In genomic region chr2:239468491-239469017, GRCh38 we compare ENCODE assay signal across 21 cellular contexts.
A peak's percentile ranks its signal among the peaks of the same experiment; 100 is the strongest.
DNase-seq lines count a peak whose midpoint lies in the region; ATAC-seq and TF ChIP-seq lines count a peak whose summit lies in the region.
"Had no signal": no experiment of that assay in that cellular context is flagged by ENCODE, and none has a peak within 500 bp of the region (broad histone marks: within the 10 kb centered on the region; RNA-seq: fewer than 3 reads in every experiment).

No MANE protein-coding gene starts in this region.

- H3K14ac ChIP-seq in H9 (ENCODE audit: insufficient read depth, low read length) (no peak overlapping the region), neuronal stem cell (ENCODE audit: low read length) (no peak overlapping the region)

- H3K36me3 Mint-ChIP-seq in H9 (ENCODE audit: insufficient read depth in 1 of 3, low read depth in 3 of 3): peaks cover 0 to 3% (median 2%) of the 10 kb centered on the region in 3 experiments; a peak in 3 of 7 replicates
- H3K36me3 Mint-ChIP-seq in activated naive CD4-positive, alpha-beta T cell treated with anti-CD3 and anti-CD28 coated beads, Interleukin-2, amount 10 ng/mL, durations not matched to agents 7 days and 5 days: no peaks in the 10 kb centered on the region

- no peak overlapping the region for H2BK12ac ChIP-seq in H9 (ENCODE audit: insufficient read length, low read depth, low read length)
- H2BK12ac ChIP-seq in neuronal stem cell (ENCODE audit: low read length): no peak overlapping the region

- H3K4me1 ChIP-seq in H9 (ENCODE audit: insufficient read depth, low read length) (no peaks in the 10 kb centered on the region), RWPE2 (ENCODE audit: insufficient read depth, poor library complexity, severe bottlenecking) (peaks cover 7% of the 10 kb centered on the region), neuronal stem cell (ENCODE audit: control insufficient read depth in 2 of 2, insufficient read depth in 1 of 2, low read depth in 1 of 2, low read length in 2 of 2) (peaks cover 0 to 13% of the 10 kb centered on the region in 2 donors), spleen (peaks cover 0 to 22% (median 6%) of the 10 kb centered on the region in 6 donors), gastrocnemius medialis (peaks cover 7% of the 10 kb centered on the region in 2 donors)
- H3K4me1 ChIP-seq: SJSA1 had no signal

- H3K4me3 ChIP-seq in RWPE2 (ENCODE audit: severe bottlenecking) (no peak overlapping the region), neuronal stem cell (ENCODE audit: low read length in 2 of 2) (no peak overlapping the region), spleen (no peak overlapping the region), gastrocnemius medialis (no peak overlapping the region)
- H3K4me3 ChIP-seq: GM23338, SJSA1 had no signal

- H2BK20ac ChIP-seq in H9 (ENCODE audit: low read depth, low read length, poor library complexity, severe bottlenecking): no peak overlapping the region

- no peak overlapping the region for H3K27ac ChIP-seq in H9 (ENCODE audit: insufficient read length, low read depth, low read length)
- H3K27ac ChIP-seq in RWPE2 (ENCODE audit: poor library complexity, severe bottlenecking): no peak overlapping the region
- no peak overlapping the region for H3K27ac ChIP-seq in neuronal stem cell (replicated peaks; ENCODE audit: low read length)
- H3K27ac ChIP-seq in spleen: no peak overlapping the region
- no peak overlapping the region for H3K27ac ChIP-seq in gastrocnemius medialis
- H3K27ac ChIP-seq: SJSA1 had no signal

- H3K18ac ChIP-seq in H9 (ENCODE audit: insufficient read length, low read depth, low read length) (no peak overlapping the region), neuronal stem cell (ENCODE audit: low read length) (no peak overlapping the region)

- TF ChIP-seq POLR2A in spleen (IDR thresholded peaks at IDR 0.05) (no peak), gastrocnemius medialis (IDR thresholded peaks at IDR 0.05) (no peak)

- no CpG with 5 or more reads among the region's 8 CpGs for WGBS in H9 (ENCODE audit: extremely low coverage, insufficient read length, low lambda C conversion rate)
- WGBS in neuronal stem cell (ENCODE audit: extremely low coverage in 2 of 2, insufficient read length in 2 of 2, insufficient replicate concordance in 1 of 2), 2 donors: no CpG with 5 or more reads among the region's 8 CpGs
- WGBS in spleen, 5 donors: 86 to 98% (median 91%) methylated on average over 5 to 8 of the region's 8 CpGs

- H4K91ac ChIP-seq in H9 (ENCODE audit: insufficient read length, low read depth, low read length) (no peak overlapping the region), neuronal stem cell (ENCODE audit: low read depth, low read length, poor library complexity) (peak overlapping the region; percentile 9)

- in situ Hi-C loops in gastrocnemius medialis (cut with MboI; ENCODE audit: low sequenced_read_pairs in 4 of 4): no loop called here

- H3K36me3 ChIP-seq in RWPE2 (ENCODE audit: low read depth) (no peaks in the 10 kb centered on the region), neuronal stem cell (replicated peaks in 1 of 2; ENCODE audit: control insufficient read depth in 2 of 2, insufficient read depth in 2 of 2, low read length in 2 of 2) (no peaks in the 10 kb centered on the region), spleen (no peaks in the 10 kb centered on the region), gastrocnemius medialis (no peaks in the 10 kb centered on the region)
- H3K36me3 ChIP-seq: SJSA1 had no signal

- peaks cover 11 to 12% of the 10 kb centered on the region in 2 experiments; a peak in 4 of 5 replicates for H3K9me3 Mint-ChIP-seq in H9
- H3K9me3 Mint-ChIP-seq in activated naive CD4-positive, alpha-beta T cell treated with anti-CD3 and anti-CD28 coated beads, Interleukin-2, amount 10 ng/mL, durations not matched to agents 7 days and 5 days: no peaks in the 10 kb centered on the region
- H3K9me3 Mint-ChIP-seq: CD4-positive, alpha-beta T cell had no signal

- CTCF ChIA-PET in activated naive CD4-positive, alpha-beta T cell treated with anti-CD3 and anti-CD28 coated beads, Interleukin-2, amount 10 ng/mL, durations not matched to agents 7 days and 5 days (lab: Charles Lee): no interaction called here

- H2BK15ac ChIP-seq in H9 (ENCODE audit: low read depth, low read length) (no peak overlapping the region), neuronal stem cell (ENCODE audit: low read length) (no peak overlapping the region)

- H3K79me2 ChIP-seq in H9 (ENCODE audit: insufficient read depth, low read length): no peaks in the 10 kb centered on the region; the same call in 1 of the 2 replicates

- no peak overlapping the region for H3K4ac ChIP-seq in H9 (ENCODE audit: low read depth, low read length)
- H3K4ac ChIP-seq in neuronal stem cell (ENCODE audit: low read length): no peak overlapping the region

- no peaks in the 10 kb centered on the region for H3K9me3 ChIP-seq in H9 (ENCODE audit: control insufficient read depth, low read depth, low read length)
- H3K9me3 ChIP-seq in RWPE2 (ENCODE audit: severe bottlenecking): no peaks in the 10 kb centered on the region
- H3K9me3 ChIP-seq in neuronal stem cell (replicated peaks in 1 of 2; ENCODE audit: control insufficient read depth in 2 of 2, insufficient read depth in 1 of 2, low read depth in 1 of 2, low read length in 2 of 2): peaks cover 0 to 13% of the 10 kb centered on the region in 2 donors
- no peaks in the 10 kb centered on the region for H3K9me3 ChIP-seq in spleen
- no peaks in the 10 kb centered on the region for H3K9me3 ChIP-seq in gastrocnemius medialis
- H3K9me3 ChIP-seq: SJSA1 had no signal

- H2AFZ ChIP-seq in H9 (ENCODE audit: low read length): no peak overlapping the region
- H2AFZ ChIP-seq in neuronal stem cell (ENCODE audit: low read length): no peak overlapping the region
- H2AFZ ChIP-seq: GM23338 had no signal

- H4K5ac ChIP-seq in H9 (ENCODE audit: insufficient read length, low read depth, low read length): no peak overlapping the region

- peak; percentile 11 for DNase-seq in H9
- DNase-seq in RWPE2 (ENCODE audit: low spot score): peak; percentile 35
- DNase-seq in neuronal stem cell (ENCODE audit: low spot score): no peak
- peak; percentile 51 for DNase-seq in spleen
- no peak for DNase-seq in activated naive CD4-positive, alpha-beta T cell treated with anti-CD3 and anti-CD28 coated beads, Interleukin-2, amount 10 ng/mL, durations not matched to agents 7 days and 5 days
- DNase-seq in gastrocnemius medialis: no peak
- DNase-seq in occipital lobe (lab: John Stamatoyannopoulos, UW): no peak
- DNase-seq: DND-41, HCEC 1CT, Kasumi-1, NCI-H1694, NCI-H2081, NCI-H2171, NCI-H345, NCI-H524, NCI-H82 had no signal

- intact Hi-C loops in spleen (cut with DNase I; ENCODE audit: low total_unique reads) (no loop called here), gastrocnemius medialis (cut with DNase I; ENCODE audit: low total_unique reads) (no loop called here)

- H2BK5ac ChIP-seq in H9 (ENCODE audit: insufficient read length, low read length) (no peak overlapping the region), neuronal stem cell (ENCODE audit: low read length) (no peak overlapping the region)

- TF ChIP-seq CTCF in H9 (conservative IDR thresholded peaks at IDR 0.05): no peak
- no peak for TF ChIP-seq CTCF in RWPE2 (IDR thresholded peaks at IDR 0.05; ENCODE audit: poor library complexity, severe bottlenecking)
- TF ChIP-seq CTCF in spleen (IDR thresholded peaks at IDR 0.05 in 8 of 11, conservative IDR thresholded peaks at IDR 0.05 in 3 of 11): no peak
- no peak for TF ChIP-seq CTCF in gastrocnemius medialis (IDR thresholded peaks at IDR 0.05 in 4 of 5, conservative IDR thresholded peaks at IDR 0.05 in 1 of 5)

- no peak for ATAC-seq in RWPE2 (ENCODE audit: low read depth)
- ATAC-seq in gastrocnemius medialis: no peak
- ATAC-seq: GM23338, Panc1, Right ventricle myocardium inferior had no signal

- H2AK5ac ChIP-seq in H9 (ENCODE audit: insufficient read length, low read length): no peak overlapping the region
- peak overlapping the region; percentile 19 for H2AK5ac ChIP-seq in neuronal stem cell (ENCODE audit: low read depth, low read length)

- H3K23ac ChIP-seq in H9 (ENCODE audit: insufficient read length, low read depth, low read length) (no peak overlapping the region), neuronal stem cell (ENCODE audit: low read depth, low read length, poor library complexity) (no peak overlapping the region)

- no peak overlapping the region for H3T11ph ChIP-seq in H9 (ENCODE audit: low read length)

- peaks cover 13% of the 10 kb centered on the region for H3K27me3 Mint-ChIP-seq in H9 (ENCODE audit: low read depth)
- peaks cover 11% of the 10 kb centered on the region for H3K27me3 Mint-ChIP-seq in activated naive CD4-positive, alpha-beta T cell treated with anti-CD3 and anti-CD28 coated beads, Interleukin-2, amount 10 ng/mL, durations not matched to agents 7 days and 5 days
- H3K27me3 Mint-ChIP-seq: CD4-positive, alpha-beta T cell had no signal

- no peak overlapping the region for H3K27ac Mint-ChIP-seq in H9
- H3K27ac Mint-ChIP-seq in activated naive CD4-positive, alpha-beta T cell treated with anti-CD3 and anti-CD28 coated beads, Interleukin-2, amount 10 ng/mL, durations not matched to agents 7 days and 5 days: no peak overlapping the region
- H3K27ac Mint-ChIP-seq: CD4-positive, alpha-beta T cell; GM23338 had no signal

- H3K79me1 ChIP-seq in H9 (ENCODE audit: insufficient read depth, low read depth, low read length, poor library complexity, severe bottlenecking) (no peaks in the 10 kb centered on the region), neuronal stem cell (ENCODE audit: low read depth, low read length) (no peaks in the 10 kb centered on the region)

- H3K4me1 Mint-ChIP-seq in H9: peaks cover 0 to 4% of the 10 kb centered on the region in 2 experiments; a peak in 2 of 4 replicates
- no peaks in the 10 kb centered on the region for H3K4me1 Mint-ChIP-seq in activated naive CD4-positive, alpha-beta T cell treated with anti-CD3 and anti-CD28 coated beads, Interleukin-2, amount 10 ng/mL, durations not matched to agents 7 days and 5 days
- H3K4me1 Mint-ChIP-seq: GM23338 had no signal

- H3K56ac ChIP-seq in H9 (ENCODE audit: insufficient read length, low read depth, low read length): no peak overlapping the region

- no peak overlapping the region for H4K8ac ChIP-seq in H9 (replicated peaks; ENCODE audit: insufficient read length, low read depth, low read length)
- H4K8ac ChIP-seq in neuronal stem cell (ENCODE audit: low read depth, low read length): no peak overlapping the region

- H3K4me2 ChIP-seq in H9 (ENCODE audit: insufficient read depth, insufficient read length, low read length) (no peak overlapping the region), neuronal stem cell (ENCODE audit: insufficient read depth, low read length, poor library complexity, severe bottlenecking) (no peak overlapping the region)
- H3K4me2 ChIP-seq: GM23338 had no signal

- H3K9ac ChIP-seq in H9 (ENCODE audit: extremely low read depth, insufficient read length, low read length) (no peak overlapping the region), neuronal stem cell (ENCODE audit: low read depth, low read length, poor library complexity) (peak overlapping the region; percentile 12)

- H4K20me1 ChIP-seq in H9 (ENCODE audit: control insufficient read depth, insufficient read depth, insufficient read length): peaks cover 3% of the 10 kb centered on the region

- H2BK120ac ChIP-seq in H9 (ENCODE audit: low read depth, low read length, poor library complexity, severe bottlenecking) (no peak overlapping the region), neuronal stem cell (ENCODE audit: low read depth, low read length) (no peak overlapping the region)

- no peak overlapping the region for H3K4me3 Mint-ChIP-seq in H9
- no peak overlapping the region for H3K4me3 Mint-ChIP-seq in activated naive CD4-positive, alpha-beta T cell treated with anti-CD3 and anti-CD28 coated beads, Interleukin-2, amount 10 ng/mL, durations not matched to agents 7 days and 5 days
- H3K4me3 Mint-ChIP-seq: CD4-positive, alpha-beta T cell; GM23338 had no signal

- H3K27me3 ChIP-seq in H9 (ENCODE audit: insufficient read depth, low read length) (no peaks in the 10 kb centered on the region), RWPE2 (ENCODE audit: insufficient read depth, poor library complexity, severe bottlenecking) (peaks cover 2% of the 10 kb centered on the region), neuronal stem cell (ENCODE audit: control insufficient read depth in 3 of 3, insufficient read depth in 3 of 3, low read depth in 1 of 3, low read length in 3 of 3) (peaks cover 0 to 3% (median 0%) of the 10 kb centered on the region in 3 experiments), spleen (replicated peaks in 1 of 7) (peaks cover 0 to 21% (median 0%) of the 10 kb centered on the region in 7 donors), gastrocnemius medialis (no peaks in the 10 kb centered on the region)

- no peaks in the 10 kb centered on the region for H3K23me2 ChIP-seq in H9 (ENCODE audit: insufficient read length, low read depth, low read length, poor library complexity, severe bottlenecking)

Comparison
In these comparisons a context has a peak if more than half of its experiments do, and no peak if none do; other contexts are left out.
1. DNase-seq: peak in H9 (single experiment), RWPE2 (single experiment) and spleen (single experiment); none in neuronal stem cell (single experiment), activated naive CD4-positive, alpha-beta T cell treated with anti-CD3 and anti-CD28 coated beads, Interleukin-2, amount 10 ng/mL, durations not matched to agents 7 days and 5 days (single experiment), gastrocnemius medialis (0 of 2) and occipital lobe (single experiment).